In genomic region chr1:170881268-170882265, GRCh38 we compare ENCODE assay signal across 10 cellular contexts. TPM values are rescaled to one million over a fixed set of nuclear protein-coding genes. Genes with fewer than 3 reads are reported as not detected.
DNase-seq lines count a peak whose midpoint lies in the region; ATAC-seq and TF ChIP-seq lines count a peak whose summit lies in the region.
"Had no signal": no experiment of that assay in that cellular context is flagged by ENCODE, and none has a peak within 500 bp of the region (broad histone marks: within the 10 kb centered on the region; RNA-seq: fewer than 3 reads in every experiment).

No MANE protein-coding gene starts in this region.

- TF ChIP-seq CTCF in AG10803 (conservative IDR thresholded peaks at IDR 0.05; ENCODE audit: low read length) (peak; percentile 66), heart left ventricle (IDR thresholded peaks at IDR 0.05) (peak; percentile 20 to 74 (median 65)), transverse colon (IDR thresholded peaks at IDR 0.05) (peak; percentile 33 to 67 (median 45))

- in situ Hi-C loops in SK-MEL-5 (cut with HindIII; ENCODE audit: low pct_unique_long_range_greater_than_20kb, low sequenced_read_pairs), result no loop called here
- in situ Hi-C loops in transverse colon (cut with MboI; ENCODE audit: low pct_ligation_motif_present in 1 of 4, low pct_unique_long_range_greater_than_20kb in 1 of 4, low sequenced_read_pairs in 3 of 4), result loop anchor here in 1 of 4 donors (25.0 kb wide), 1 partner anchor 969 kb away; no protein-coding TSS in a partner anchor

- H3K27ac ChIP-seq in heart left ventricle, result no peak overlapping the region
- H3K27ac ChIP-seq in transverse colon, result peak overlapping the region in 1 of 4 donors; percentile 31

- no peaks in the 10 kb centered on the region for H3K4me1 Mint-ChIP-seq in activated CD4-positive, alpha-beta memory T cell treated with anti-CD3 and anti-CD28 coated beads for 36 hours (ENCODE audit: low read depth)
- H3K4me1 Mint-ChIP-seq: central memory CD8-positive, alpha-beta T cell had no signal

- no peaks in the 10 kb centered on the region for H3K9me3 Mint-ChIP-seq in activated CD4-positive, alpha-beta memory T cell treated with anti-CD3 and anti-CD28 coated beads for 36 hours

- no peak overlapping the region for H3K27ac Mint-ChIP-seq in activated CD4-positive, alpha-beta memory T cell treated with anti-CD3 and anti-CD28 coated beads for 36 hours
- H3K27ac Mint-ChIP-seq: stimulated activated naive CD8-positive, alpha-beta T cell treated with anti-CD3 and anti-CD28 coated beads, Interleukin-15, Interleukin-2, amounts not matched to agents 100 ng/mL and 50 ng/mL, for 24 hours had no signal

- ATAC-seq in heart left ventricle, result peak in 2 of 4 donors; percentile 65 to 80
- ATAC-seq in GM18498 (IDR thresholded peaks at IDR 0.05; ENCODE audit: unreplicated experiment), result no peak

- peak; percentile 64 for DNase-seq in AG10803 (ENCODE audit: low read depth)
- DNase-seq in HEK293T (ENCODE audit: extremely low spot score), result peak; percentile 18
- DNase-seq in SK-MEL-5 (ENCODE audit: low read depth, low spot score), result peak; percentile 67
- DNase-seq in heart left ventricle, result peak in 1 of 5 donors; percentile 17
- DNase-seq in transverse colon, result no peak
- no peak for DNase-seq in COLO668 (lab: John Stamatoyannopoulos, UW; ENCODE audit: unreplicated experiment)
- DNase-seq in activated CD4-positive, alpha-beta memory T cell treated with anti-CD3 and anti-CD28 coated beads for 36 hours, result no peak

- CTCF ChIA-PET in HEK293T (lab: Yijun Ruan, JAX), result no interaction called here
- CTCF ChIA-PET in activated CD4-positive, alpha-beta memory T cell treated with anti-CD3 and anti-CD28 coated beads for 36 hours (lab: Charles Lee), result no interaction called here

- 12 to 15% (median 14%) methylated on average over 5 of the region's 5 CpGs for WGBS in heart left ventricle, 4 donors
- WGBS in transverse colon (ENCODE audit: low coverage in 1 of 2), 2 donors, result 13 to 19% methylated on average over 5 of the region's 5 CpGs

- no peak for TF ChIP-seq EP300 in transverse colon (IDR thresholded peaks at IDR 0.05; ENCODE audit: low read depth)

- intact Hi-C loops in heart left ventricle (cut with DNase I), result loop anchor here in 7 of 10 donors (2.0 to 10.0 kb wide), 14 partner anchors 87 to 957 kb away; partner anchors contain the start of gene PRRX1 (in 1 of the 7)
- intact Hi-C loops in transverse colon (cut with DNase I; ENCODE audit: low total_unique reads), result loop anchor here (5.0 kb wide), 1 partner anchor 489 kb away; no protein-coding TSS in a partner anchor
- intact Hi-C loops in activated CD4-positive, alpha-beta memory T cell treated with anti-CD3 and anti-CD28 coated beads for 36 hours (cut with micrococcal nuclease), result loop anchor here (5.0 kb wide), 1 partner anchor 209 kb away; no protein-coding TSS in a partner anchor

- H3K4me1 ChIP-seq in heart left ventricle (peaks cover 0 to 10% (median 0%) of the 10 kb centered on the region in 12 donors), transverse colon (peaks cover 0 to 46% (median 13%) of the 10 kb centered on the region in 4 donors)

- H3K9me3 ChIP-seq in heart left ventricle (peaks cover 0 to 7% (median 0%) of the 10 kb centered on the region in 12 donors), transverse colon (no peaks in the 10 kb centered on the region)

- no peaks in the 10 kb centered on the region for H3K36me3 Mint-ChIP-seq in activated CD4-positive, alpha-beta memory T cell treated with anti-CD3 and anti-CD28 coated beads for 36 hours

- TF ChIP-seq POLR2A in heart left ventricle (IDR thresholded peaks at IDR 0.05) (no peak), transverse colon (IDR thresholded peaks at IDR 0.05) (no peak)

- POLR2A ChIA-PET in HEK293T (lab: Yijun Ruan, JAX), result no interaction called here
- POLR2A ChIA-PET in activated CD4-positive, alpha-beta memory T cell treated with anti-CD3 and anti-CD28 coated beads for 36 hours (lab: Charles Lee), result no interaction called here

- no peak overlapping the region for H3K4me3 Mint-ChIP-seq in activated CD4-positive, alpha-beta memory T cell treated with anti-CD3 and anti-CD28 coated beads for 36 hours
- H3K4me3 Mint-ChIP-seq: central memory CD8-positive, alpha-beta T cell; stimulated activated naive CD8-positive, alpha-beta T cell treated with anti-CD3 and anti-CD28 coated beads, Interleukin-15, Interleukin-2, amounts not matched to agents 100 ng/mL and 50 ng/mL, for 24 hours had no signal

- H3K36me3 ChIP-seq in heart left ventricle, result no peaks in the 10 kb centered on the region
- H3K36me3 ChIP-seq in transverse colon, result no peaks in the 10 kb centered on the region

- H3K27me3 Mint-ChIP-seq in activated CD4-positive, alpha-beta memory T cell treated with anti-CD3 and anti-CD28 coated beads for 36 hours, result peaks cover 3% of the 10 kb centered on the region

- no peaks in the 10 kb centered on the region for H3K27me3 ChIP-seq in heart left ventricle
- no peaks in the 10 kb centered on the region for H3K27me3 ChIP-seq in transverse colon

- H3K4me3 ChIP-seq in AG10803 (ENCODE audit: low read length) (no peak overlapping the region; the same call in 1 of the 2 replicates), heart left ventricle (peak overlapping the region in 7 of 12 donors; percentile 3 to 44 (median 22)), transverse colon (peak overlapping the region in 1 of 4 donors; percentile 31)

TF ChIP-seq in HEK293T, 16 proteins besides CTCF, POLR2A, EP300 and RAD21:
- no peak for TF ChIP-seq ARNT (IDR thresholded peaks at IDR 0.05)
- TF ChIP-seq HDGF (IDR thresholded peaks at IDR 0.05; ENCODE audit: borderline replicate concordance), result no peak
- no peak for TF ChIP-seq ELF4 (IDR thresholded peaks at IDR 0.05)
- no peak for TF ChIP-seq FOXA1 (IDR thresholded peaks at IDR 0.05)
- no peak for TF ChIP-seq SUZ12 (IDR thresholded peaks at IDR 0.05)
- TF ChIP-seq NFRKB (IDR thresholded peaks at IDR 0.05), result no peak
- no peak for TF ChIP-seq FOXM1 (IDR thresholded peaks at IDR 0.05; ENCODE audit: borderline replicate concordance)
- TF ChIP-seq FOXK2 (IDR thresholded peaks at IDR 0.05), result no peak
- TF ChIP-seq PKNOX1 (IDR thresholded peaks at IDR 0.05), result no peak
- no peak for TF ChIP-seq L3MBTL2 (conservative IDR thresholded peaks at IDR 0.05)
- TF ChIP-seq TARDBP (IDR thresholded peaks at IDR 0.05), result no peak
- TF ChIP-seq SP1 (IDR thresholded peaks at IDR 0.05), result no peak
- TF ChIP-seq CTBP1 (IDR thresholded peaks at IDR 0.05; ENCODE audit: borderline replicate concordance), result no peak
- no peak for TF ChIP-seq LEF1 (IDR thresholded peaks at IDR 0.05; ENCODE audit: borderline replicate concordance)
- TF ChIP-seq ZNF384 (IDR thresholded peaks at IDR 0.05), result no peak
- no peak for TF ChIP-seq BHLHE40 (IDR thresholded peaks at IDR 0.05; ENCODE audit: borderline replicate concordance)

RNA-seq across cellular contexts. Expression of gene MROH9, which starts 53.8 kb away (rescaled TPM):
- not detected in 2 replicates for total RNA-seq in SK-MEL-5 (2014; rRNA removed; shearing (Covaris generic))
- not detected in 2 replicates for polyA plus RNA-seq in SK-MEL-5 (2015; cell fraction: cytosol; rRNA removed)
- not detected in 2 replicates for polyA plus RNA-seq in SK-MEL-5 (2015; cell fraction: nucleus; rRNA removed)
- not detected for total RNA-seq in heart left ventricle
- not detected for polyA plus RNA-seq in heart left ventricle
- not detected for total RNA-seq in transverse colon
- not detected for total RNA-seq in activated CD4-positive, alpha-beta memory T cell treated with anti-CD3 and anti-CD28 coated beads for 36 hours

Comparison
In these comparisons a context has a peak if more than half of its experiments do, and no peak if none do; other contexts are left out.
1. DNase-seq: peak in AG10803 (single experiment), HEK293T (single experiment) and SK-MEL-5 (single experiment); none in transverse colon (single experiment), COLO668 (single experiment) and activated CD4-positive, alpha-beta memory T cell treated with anti-CD3 and anti-CD28 coated beads for 36 hours (single experiment).
2. Peak in every context shown above with its lines, with median percentiles within 50 percentile points of each other: CTCF ChIP-seq.